1 cellular context compared by ENCODE assay signal in the genomic region with DNA sequence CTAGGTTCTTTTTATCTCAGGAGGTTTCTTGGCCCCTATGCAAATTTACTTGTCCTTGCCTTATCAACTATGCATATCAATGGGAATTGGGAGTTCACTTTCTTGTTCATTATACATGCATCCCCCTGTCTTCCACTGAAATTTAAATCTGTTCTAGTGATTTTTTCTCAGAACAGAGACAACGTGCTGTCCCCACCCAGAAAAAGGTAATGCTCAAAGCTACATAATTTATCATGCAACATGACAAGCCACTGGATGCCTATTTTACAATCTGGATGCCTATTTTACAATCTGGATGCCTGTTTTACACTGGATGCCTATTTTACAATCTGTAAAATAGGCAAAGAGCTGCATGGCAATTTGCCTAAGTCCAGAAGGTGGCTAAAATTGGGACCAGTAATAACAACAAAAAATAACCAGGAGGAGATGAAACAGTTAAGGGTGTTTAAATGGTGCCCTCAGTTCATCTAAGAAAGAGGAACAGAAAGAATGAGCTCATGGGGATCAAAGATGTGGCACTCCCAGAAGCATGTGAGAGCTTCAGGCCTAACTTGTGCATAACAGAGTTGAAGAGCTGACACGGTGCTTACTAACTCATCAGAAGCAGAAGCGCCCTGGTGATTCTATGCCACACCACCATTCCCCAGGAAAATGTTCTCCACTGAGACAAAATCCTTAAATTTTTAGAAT.
TF ChIP-seq lines count a peak whose summit lies in the region.

No MANE protein-coding gene starts in this region.

TF ChIP-seq in GM23338, 12 proteins besides CTCF, POLR2A, EP300 and RAD21 (continued from another document):
- TF ChIP-seq, protein P1, sequence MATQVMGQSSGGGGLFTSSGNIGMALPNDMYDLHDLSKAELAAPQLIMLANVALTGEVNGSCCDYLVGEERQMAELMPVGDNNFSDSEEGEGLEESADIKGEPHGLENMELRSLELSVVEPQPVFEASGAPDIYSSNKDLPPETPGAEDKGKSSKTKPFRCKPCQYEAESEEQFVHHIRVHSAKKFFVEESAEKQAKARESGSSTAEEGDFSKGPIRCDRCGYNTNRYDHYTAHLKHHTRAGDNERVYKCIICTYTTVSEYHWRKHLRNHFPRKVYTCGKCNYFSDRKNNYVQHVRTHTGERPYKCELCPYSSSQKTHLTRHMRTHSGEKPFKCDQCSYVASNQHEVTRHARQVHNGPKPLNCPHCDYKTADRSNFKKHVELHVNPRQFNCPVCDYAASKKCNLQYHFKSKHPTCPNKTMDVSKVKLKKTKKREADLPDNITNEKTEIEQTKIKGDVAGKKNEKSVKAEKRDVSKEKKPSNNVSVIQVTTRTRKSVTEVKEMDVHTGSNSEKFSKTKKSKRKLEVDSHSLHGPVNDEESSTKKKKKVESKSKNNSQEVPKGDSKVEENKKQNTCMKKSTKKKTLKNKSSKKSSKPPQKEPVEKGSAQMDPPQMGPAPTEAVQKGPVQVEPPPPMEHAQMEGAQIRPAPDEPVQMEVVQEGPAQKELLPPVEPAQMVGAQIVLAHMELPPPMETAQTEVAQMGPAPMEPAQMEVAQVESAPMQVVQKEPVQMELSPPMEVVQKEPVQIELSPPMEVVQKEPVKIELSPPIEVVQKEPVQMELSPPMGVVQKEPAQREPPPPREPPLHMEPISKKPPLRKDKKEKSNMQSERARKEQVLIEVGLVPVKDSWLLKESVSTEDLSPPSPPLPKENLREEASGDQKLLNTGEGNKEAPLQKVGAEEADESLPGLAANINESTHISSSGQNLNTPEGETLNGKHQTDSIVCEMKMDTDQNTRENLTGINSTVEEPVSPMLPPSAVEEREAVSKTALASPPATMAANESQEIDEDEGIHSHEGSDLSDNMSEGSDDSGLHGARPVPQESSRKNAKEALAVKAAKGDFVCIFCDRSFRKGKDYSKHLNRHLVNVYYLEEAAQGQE (IDR thresholded peaks at IDR 0.05; ENCODE audit: unreplicated experiment), result no peak
- TF ChIP-seq POLR2AphosphoS5 (IDR thresholded peaks at IDR 0.05; ENCODE audit: low read depth) (no peak), ZNF331 (CRISPR knock-in tag; IDR thresholded peaks at IDR 0.05; ENCODE audit: low read depth) (no peak)
- TF ChIP-seq, protein P2, sequence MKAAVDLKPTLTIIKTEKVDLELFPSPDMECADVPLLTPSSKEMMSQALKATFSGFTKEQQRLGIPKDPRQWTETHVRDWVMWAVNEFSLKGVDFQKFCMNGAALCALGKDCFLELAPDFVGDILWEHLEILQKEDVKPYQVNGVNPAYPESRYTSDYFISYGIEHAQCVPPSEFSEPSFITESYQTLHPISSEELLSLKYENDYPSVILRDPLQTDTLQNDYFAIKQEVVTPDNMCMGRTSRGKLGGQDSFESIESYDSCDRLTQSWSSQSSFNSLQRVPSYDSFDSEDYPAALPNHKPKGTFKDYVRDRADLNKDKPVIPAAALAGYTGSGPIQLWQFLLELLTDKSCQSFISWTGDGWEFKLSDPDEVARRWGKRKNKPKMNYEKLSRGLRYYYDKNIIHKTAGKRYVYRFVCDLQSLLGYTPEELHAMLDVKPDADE (IDR thresholded peaks at IDR 0.05), result no peak
